36 cellular contexts compared by ENCODE assay signal in genomic region chr5:174063092-174063756, GRCh38. TPM values are rescaled to one million over a fixed set of nuclear protein-coding genes. Genes with fewer than 3 reads are reported as not detected.
"Had no signal": no experiment of that assay in that cellular context is flagged by ENCODE, and none has a peak within 500 bp of the region (broad histone marks: within the 10 kb centered on the region; RNA-seq: fewer than 3 reads in every experiment).

No MANE protein-coding gene starts in this region.

- FAIRE-seq: astrocyte, TTC549 had no signal

- H3K4me3 ChIP-seq: adrenal gland, body of pancreas, breast epithelium had no signal

- ATAC-seq: activated CD8-positive, alpha-beta T cell treated with anti-CD3 and anti-CD28 coated beads for 36 hours; activated naive CD4-positive, alpha-beta T cell treated with anti-CD3 and anti-CD28 coated beads, Interleukin-2, amount 50 U/mL, for 72 hours; activated T-cell treated with anti-CD3 and anti-CD28 coated beads, Interleukin-2, amount 50 U/mL, for 4 hours; activated T-cell treated with anti-CD3 and anti-CD28 coated beads, Interleukin-2, amount 50 U/mL, for 72 hours; activated T-helper 17 cell treated with anti-CD3 and anti-CD28 coated beads, Interleukin-2, amount 50 U/mL, for 72 hours; body of pancreas had no signal

- H3K36me3 ChIP-seq: adrenal gland, brain microvascular endothelial cell, breast epithelium, WERI-Rb-1 had no signal

- H3K27ac ChIP-seq: adrenal gland, body of pancreas, brain microvascular endothelial cell, breast epithelium, WERI-Rb-1 had no signal

- H3K4me1 ChIP-seq: adrenal gland, breast epithelium had no signal

- DNase-seq: activated B cell treated with CpG ODN at 0.5 μM for 24 hours; activated CD4-positive, alpha-beta memory T cell treated with anti-CD3 and anti-CD28 coated beads for 36 hours; activated CD4-positive, alpha-beta T cell treated with anti-CD3 and anti-CD28 coated beads for 4 hours; activated CD4-positive, alpha-beta T cell treated with anti-CD3 and anti-CD28 coated beads, Interleukin-2, amount 10 ng/mL, durations not matched to agents 24 days and 14 days; activated CD4-positive, alpha-beta T cell treated with anti-CD3 and anti-CD28 coated beads, Interleukin-2, amount 50 U/mL, for 1 hour; activated CD4-positive, alpha-beta T cell treated with anti-CD3 and anti-CD28 coated beads, Interleukin-2, amount 50 U/mL, for 4 hours; activated CD4-positive, CD25-positive, alpha-beta regulatory T cell treated with anti-CD3 and anti-CD28 coated beads, Interleukin-2, amount 50 U/mL, for 72 hours; activated CD8-positive, alpha-beta memory T cell treated with anti-CD3 and anti-CD28 coated beads, Interleukin-2, amount 50 U/mL, for 4 hours; activated CD8-positive, alpha-beta T cell treated with anti-CD3 and anti-CD28 coated beads for 36 hours; activated effector memory CD4-positive, alpha-beta T cell treated with anti-CD3 and anti-CD28 coated beads, Interleukin-2, amount 50 U/mL, for 16 hours; activated gamma-delta T cell treated with Interleukin-2 at 50 U/mL for 16 hours; activated naive CD4-positive, alpha-beta T cell; activated naive CD4-positive, alpha-beta T cell treated with anti-CD3 and anti-CD28 coated beads for 36 hours; activated naive CD4-positive, alpha-beta T cell treated with anti-CD3 and anti-CD28 coated beads, Interleukin-2, amount 50 U/mL, for 16 hours; activated naive CD8-positive, alpha-beta T cell treated with anti-CD3 and anti-CD28 coated beads for 36 hours; activated T-cell treated with anti-CD3 and anti-CD28 coated beads for 4 hours; activated T-cell treated with anti-CD3 and anti-CD28 coated beads, Interleukin-2, amount 50 U/mL, for 1 hour; activated T-cell treated with anti-CD3 and anti-CD28 coated beads, Interleukin-2, amount 50 U/mL, for 4 hours; activated T-cell treated with anti-CD3 and anti-CD28 coated beads, Interleukin-2, amount 50 U/mL, for 72 hours; adrenal gland; amniotic stem cell; aorta; body of pancreas; brain microvascular endothelial cell; SW 1271; T-helper 1 cell; T-helper 2 cell; T-helper 9 cell; WERI-Rb-1 had no signal

- H3K9me3 ChIP-seq: adrenal gland, body of pancreas, breast epithelium had no signal

RNA-seq across cellular contexts. Expression of gene NSG2, which starts 17.7 kb away (rescaled TPM):
- total RNA-seq: activated B cell treated with CpG ODN at 0.5 μM for 24 hours; activated CD4-positive, alpha-beta memory T cell treated with anti-CD3 and anti-CD28 coated beads for 36 hours; activated CD4-positive, alpha-beta T cell treated with anti-CD3 and anti-CD28 coated beads, Interleukin-2, amount 10 ng/mL, durations not matched to agents 24 days and 14 days; activated CD8-positive, alpha-beta memory T cell treated with anti-CD3 and anti-CD28 coated beads for 36 hours; activated CD8-positive, alpha-beta T cell treated with anti-CD3 and anti-CD28 coated beads for 36 hours; activated naive CD4-positive, alpha-beta T cell treated with anti-CD3 and anti-CD28 coated beads for 36 hours; activated naive CD4-positive, alpha-beta T cell treated with anti-CD3 and anti-CD28 coated beads, Interleukin-2, amount 50 U/mL, for 72 hours; activated naive CD8-positive, alpha-beta T cell treated with anti-CD3 and anti-CD28 coated beads for 36 hours; activated T-cell treated with anti-CD3 and anti-CD28 coated beads, Interleukin-2, amount 50 U/mL, for 4 hours; activated T-cell treated with anti-CD3 and anti-CD28 coated beads, Interleukin-2, amount 50 U/mL, for 72 hours; activated T-helper 1 cell treated with anti-CD3 and anti-CD28 coated beads, Interleukin-12 subunit alpha, Interleukin-12 subunit beta, Interleukin-2, Interleukin-4 antibody, amounts not matched to agents 30 ng/mL and 10 ng/mL and 1 ng/mL, durations not matched to agents 14 hours and 24 hours and 36 hours; activated T-helper 17 cell treated with anti-CD3 and anti-CD28 coated beads, Interleukin-2, amount 50 U/mL, for 72 hours; aorta; breast epithelium had no signal
